ENCODE assay signal across 8 cellular contexts in the genomic region with DNA sequence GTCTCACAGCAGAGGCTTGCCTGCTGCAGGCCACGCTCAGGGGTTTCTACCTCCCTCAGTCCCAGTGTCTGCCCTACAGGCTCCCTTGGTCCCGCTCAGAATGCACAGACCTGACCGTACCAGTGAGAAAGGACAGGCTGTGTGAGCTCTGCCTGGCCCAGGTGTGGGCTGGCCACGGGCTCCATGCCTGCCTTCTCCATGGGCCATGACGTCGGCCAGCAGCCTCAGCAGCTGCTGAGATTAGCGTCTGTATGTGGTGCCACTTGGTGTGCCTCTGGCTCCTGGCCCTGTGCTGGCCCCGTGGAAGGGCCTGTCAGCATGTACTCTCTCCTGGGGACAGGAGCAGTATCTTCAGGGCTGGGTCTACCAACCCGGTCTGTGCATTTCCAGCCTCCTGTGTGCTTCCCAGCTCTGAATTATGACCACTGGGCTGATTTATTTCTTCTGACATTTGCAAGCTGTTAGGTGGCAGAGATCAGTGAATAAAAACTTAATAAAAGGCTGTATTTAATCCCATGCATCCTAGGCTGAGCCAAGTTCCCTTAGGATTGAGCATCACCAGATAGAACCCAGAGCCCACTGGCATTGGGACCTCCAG. TPM values are rescaled to one million over a fixed set of nuclear protein-coding genes. Genes with fewer than 3 reads are reported as not detected.
DNase-seq lines count a peak whose midpoint lies in the region; ATAC-seq, FAIRE-seq and TF ChIP-seq lines count a peak whose summit lies in the region.

No MANE protein-coding gene starts in this region.

- H3K9me3 ChIP-seq in H9 (ENCODE audit: control insufficient read depth, low read depth, low read length): no peaks in the 10 kb centered on the region
- H3K9me3 ChIP-seq in small intestine (ENCODE audit: control insufficient read depth, low read depth): no peaks in the 10 kb centered on the region

- no peak for TF ChIP-seq CTCF in H9 (conservative IDR thresholded peaks at IDR 0.05)

- H3K27me3 Mint-ChIP-seq in H9 (ENCODE audit: low read depth): no peaks in the 10 kb centered on the region; the same call in 1 of the 2 replicates

- H3K4me3 ChIP-seq in small intestine (ENCODE audit: low read depth in 1 of 2, low read length in 2 of 2): no peak overlapping the region

- no peak overlapping the region for H4K5ac ChIP-seq in H9 (ENCODE audit: insufficient read length, low read depth, low read length)

- H3K23me2 ChIP-seq in H9 (ENCODE audit: insufficient read length, low read depth, low read length, poor library complexity, severe bottlenecking): no peaks in the 10 kb centered on the region

- no CpG with 5 or more reads among the region's 9 CpGs for WGBS in H9 (ENCODE audit: extremely low coverage, insufficient read length, low lambda C conversion rate)
- WGBS in small intestine, 3 donors: 14 to 34% (median 21%) methylated on average over 9 of the region's 9 CpGs

- H3K4me2 ChIP-seq in H9 (ENCODE audit: insufficient read depth, insufficient read length, low read length): no peak overlapping the region

- intact Hi-C loops in cardiac septum (cut with DNase I): loop anchor here (5.0 kb wide), 1 partner anchor 115 kb away; no protein-coding TSS in a partner anchor

- H3K4ac ChIP-seq in H9 (ENCODE audit: low read depth, low read length): no peak overlapping the region

- DNase-seq in H9 (no peak), SK-N-DZ (ENCODE audit: low spot score) (peak; percentile 41), cardiac septum (ENCODE audit: low spot score) (peak; percentile 88), small intestine (peak; percentile 62), SIG-M5 (lab: John Stamatoyannopoulos, UW) (no peak), NCI-H1694 treated with DMSO at 0.1 percent for 48 hours (lab: John Stamatoyannopoulos, UW) (no peak)
- no peak for DNase-seq in activated CD4-positive, alpha-beta T cell treated with anti-CD3 and anti-CD28 coated beads, Interleukin-2, amount 50 U/mL, for 48 hours

- H3K36me3 ChIP-seq in small intestine (ENCODE audit: control insufficient read depth in 2 of 2, insufficient read depth in 2 of 2, low read length in 2 of 2): peaks cover 0 to 4% of the 10 kb centered on the region in 2 donors

- H3K79me2 ChIP-seq in H9 (ENCODE audit: insufficient read depth, low read length): no peaks in the 10 kb centered on the region

- H3K36me3 Mint-ChIP-seq in H9 (ENCODE audit: insufficient read depth in 1 of 3, low read depth in 3 of 3): peaks cover 2 to 6% (median 2%) of the 10 kb centered on the region in 3 experiments; a peak in 5 of 7 replicates

- no peaks in the 10 kb centered on the region for H4K20me1 ChIP-seq in H9 (ENCODE audit: control insufficient read depth, insufficient read depth, insufficient read length)

- H3T11ph ChIP-seq in H9 (ENCODE audit: low read length): no peak overlapping the region

- no peak for ATAC-seq in HG03196 (IDR thresholded peaks at IDR 0.05; ENCODE audit: unreplicated experiment)

- no peak overlapping the region for H3K18ac ChIP-seq in H9 (ENCODE audit: insufficient read length, low read depth, low read length)

- H3K9me3 Mint-ChIP-seq in H9: no peaks in the 10 kb centered on the region

- H3K9ac ChIP-seq in H9 (ENCODE audit: extremely low read depth, insufficient read length, low read length): no peak overlapping the region

- H3K4me3 Mint-ChIP-seq in H9: no peak overlapping the region

- H4K8ac ChIP-seq in H9 (replicated peaks; ENCODE audit: insufficient read length, low read depth, low read length): no peak overlapping the region

- peaks cover 31 to 36% of the 10 kb centered on the region in 2 experiments for H3K4me1 Mint-ChIP-seq in H9

- no peak overlapping the region for H2BK12ac ChIP-seq in H9 (ENCODE audit: insufficient read length, low read depth, low read length)

- H2AK5ac ChIP-seq in H9 (ENCODE audit: insufficient read length, low read length): no peak overlapping the region

- H2BK15ac ChIP-seq in H9 (ENCODE audit: low read depth, low read length): no peak overlapping the region

- no peak overlapping the region for H3K23ac ChIP-seq in H9 (ENCODE audit: insufficient read length, low read depth, low read length)

- no peak overlapping the region for H2BK120ac ChIP-seq in H9 (ENCODE audit: low read depth, low read length, poor library complexity, severe bottlenecking)

- no peaks in the 10 kb centered on the region for H3K4me1 ChIP-seq in H9 (ENCODE audit: insufficient read depth, low read length)
- peaks cover 23 to 48% of the 10 kb centered on the region in 2 donors for H3K4me1 ChIP-seq in small intestine (ENCODE audit: control insufficient read depth in 2 of 2, insufficient read depth in 1 of 2, low read depth in 1 of 2, low read length in 1 of 2)

- H2BK5ac ChIP-seq in H9 (ENCODE audit: insufficient read length, low read length): no peak overlapping the region

- no peak overlapping the region for H4K91ac ChIP-seq in H9 (ENCODE audit: insufficient read length, low read depth, low read length)

- no peak for FAIRE-seq in small intestine (lab: Jason Lieb, UNC)

- no peaks in the 10 kb centered on the region for H3K27me3 ChIP-seq in H9 (ENCODE audit: insufficient read depth, low read length)
- no peaks in the 10 kb centered on the region for H3K27me3 ChIP-seq in small intestine (ENCODE audit: control insufficient read depth in 2 of 2, insufficient read depth in 2 of 2, low read length in 2 of 2)

- H2AFZ ChIP-seq in H9 (ENCODE audit: low read length): no peak overlapping the region

- peak overlapping the region; percentile 41; the same call in 1 of the 2 replicates for H3K14ac ChIP-seq in H9 (ENCODE audit: insufficient read depth, low read length)

- H3K27ac Mint-ChIP-seq in H9: peak overlapping the region in 1 of 3 experiments; percentile 72; a peak in 2 of 7 replicates

- H3K56ac ChIP-seq in H9 (ENCODE audit: insufficient read length, low read depth, low read length): no peak overlapping the region

- peaks cover 4% of the 10 kb centered on the region for H3K79me1 ChIP-seq in H9 (ENCODE audit: insufficient read depth, low read depth, low read length, poor library complexity, severe bottlenecking)

- H3K27ac ChIP-seq in H9 (ENCODE audit: insufficient read length, low read depth, low read length) (no peak overlapping the region), small intestine (ENCODE audit: low read depth in 1 of 2, low read length in 1 of 2) (peak overlapping the region; percentile 65 to 98)

- no peak overlapping the region for H2BK20ac ChIP-seq in H9 (ENCODE audit: low read depth, low read length, poor library complexity, severe bottlenecking)

RNA-seq across cellular contexts. Expression of gene KLF13, which starts 25.7 kb away (rescaled TPM):
- 30.6 and 33.4 TPM in 2 replicates for total RNA-seq in H9 (2021)
- 65.3 and 76.1 TPM in 2 replicates for polyA plus RNA-seq in SK-N-DZ (2014; cell fraction: cytosol; rRNA removed)
- polyA plus RNA-seq in SK-N-DZ (2014; cell fraction: nucleus; rRNA removed): 26.8 and 37.7 TPM in 2 replicates
- 35.7 TPM for total RNA-seq in cardiac septum
- 10 to 100 TPM; 50.6 to 61.3 (median 51.9) TPM for polyA plus RNA-seq in small intestine

Comparison
In these comparisons a context has a peak if more than half of its experiments do, and no peak if none do; other contexts are left out.
1. DNase-seq: peak in SK-N-DZ (single experiment), cardiac septum (single experiment) and small intestine (single experiment); none in H9 (single experiment), SIG-M5 (single experiment), NCI-H1694 treated with DMSO at 0.1 percent for 48 hours (single experiment) and activated CD4-positive, alpha-beta T cell treated with anti-CD3 and anti-CD28 coated beads, Interleukin-2, amount 50 U/mL, for 48 hours (0 of 2).